Comparison of ENCODE assay signal across 8 cellular contexts in the genomic region with DNA sequence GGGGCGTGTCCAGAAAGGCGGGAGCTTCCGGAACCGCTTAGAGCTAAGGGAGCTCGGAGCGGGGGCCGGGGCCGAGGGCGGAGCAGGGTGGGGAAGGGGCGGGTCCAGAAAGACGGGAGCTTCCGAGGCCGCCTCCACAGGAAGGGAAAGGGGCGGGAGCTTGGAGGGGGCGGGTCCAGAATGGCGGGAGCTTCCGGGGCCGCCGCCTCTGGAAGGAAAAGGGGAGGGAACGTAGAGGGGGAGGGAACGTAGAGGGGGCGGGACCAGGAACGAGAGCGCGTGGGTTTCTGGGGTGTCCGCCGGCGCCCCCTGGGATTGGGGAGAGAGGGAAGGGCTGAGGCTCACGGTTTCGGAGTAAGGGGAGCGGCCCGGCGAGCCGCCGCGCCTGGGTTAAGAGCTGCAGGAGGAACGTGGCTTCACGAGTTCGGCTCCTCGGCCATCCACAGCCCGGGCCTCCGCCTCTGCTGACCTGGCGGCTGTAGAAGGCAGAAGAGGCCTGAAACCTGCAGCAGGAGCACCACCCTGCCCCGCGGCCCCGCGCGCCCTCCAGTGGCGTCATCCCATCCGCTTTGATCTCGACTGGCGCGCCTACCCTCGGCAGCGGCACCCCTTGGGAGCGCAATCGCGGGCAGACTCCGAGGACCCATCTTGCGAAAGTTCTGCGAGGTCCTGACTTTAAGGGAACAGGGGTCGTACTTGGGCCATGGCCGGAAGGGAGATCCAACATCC. TPM values are rescaled to one million over a fixed set of nuclear protein-coding genes. Genes with fewer than 3 reads are reported as not detected.
A peak's percentile ranks its signal among the peaks of the same experiment; 100 is the strongest.
DNase-seq lines count a peak whose midpoint lies in the region; ATAC-seq, FAIRE-seq and TF ChIP-seq lines count a peak whose summit lies in the region.

No MANE protein-coding gene starts in this region.

- peak overlapping the region; percentile 92 for H3K27ac ChIP-seq in upper lobe of right lung

- peaks cover 11% of the 10 kb centered on the region for H3K4me1 ChIP-seq in upper lobe of right lung

- H3K27me3 ChIP-seq in upper lobe of right lung = no peaks in the 10 kb centered on the region

- ATAC-seq in HG02798 (IDR thresholded peaks at IDR 0.05; ENCODE audit: poor library complexity, unreplicated experiment) (peak; percentile 77), left cardiac atrium (peak; percentile 97 to 98), upper lobe of right lung (peak; percentile 97)

- no peaks in the 10 kb centered on the region for H3K9me3 ChIP-seq in upper lobe of right lung

- FAIRE-seq in GM12891 (lab: Jason Lieb, UNC) = peak; percentile 80

- intact Hi-C loops in left cardiac atrium (cut with DNase I) (loop anchor here in 1 of 2 donors (2.0 to 5.0 kb wide), 4 partner anchors 39 to 466 kb away; a partner anchor contains a TSS), posterior vena cava (cut with DNase I) (loop anchor here in 1 of 2 donors (5.0 kb wide), 1 partner anchor 291 kb away; a partner anchor contains a TSS), upper lobe of right lung (cut with DNase I) (no loop called here)

- TF ChIP-seq CTCF in upper lobe of right lung (IDR thresholded peaks at IDR 0.05) = peak; percentile 68

- H3K4me3 ChIP-seq in upper lobe of right lung = peak overlapping the region; percentile 84

- peak; percentile 85 for TF ChIP-seq POLR2A in GM12891 (IDR thresholded peaks at IDR 0.05; ENCODE audit: low read depth, low read length)

- H3K36me3 ChIP-seq in upper lobe of right lung = no peaks in the 10 kb centered on the region

- DNase-seq in GM12891 (ENCODE audit: insufficient read length, low spot score) = peak; percentile 83
- peak; percentile 98 for DNase-seq in NCI-H1436 (lab: John Stamatoyannopoulos, UW)
- DNase-seq in SW480 (ENCODE audit: low spot score) = peak; percentile 95
- peak; percentile 96 for DNase-seq in amniotic epithelial cell (ENCODE audit: low read depth)
- peak; percentile 99 for DNase-seq in left cardiac atrium
- peak; percentile 100 for DNase-seq in posterior vena cava (ENCODE audit: low spot score)
- DNase-seq in upper lobe of right lung = peak; percentile 100

TF ChIP-seq in GM12891, 5 proteins besides CTCF, POLR2A, EP300 and RAD21:
- TF ChIP-seq POU2F2 (IDR thresholded peaks at IDR 0.05; ENCODE audit: low read depth, low read length) (peak; percentile 55), PAX5 (IDR thresholded peaks at IDR 0.05; ENCODE audit: insufficient read depth, low read length, severe bottlenecking) (no peak), SPI1 (IDR thresholded peaks at IDR 0.05; ENCODE audit: low read depth, low read length) (no peak), POLR2AphosphoS5 (IDR thresholded peaks at IDR 0.05; ENCODE audit: low read depth, low read length) (peak; percentile 84), TAF1 (IDR thresholded peaks at IDR 0.05; ENCODE audit: low read depth, low read length) (peak; percentile 80; the same call in 1 of the 2 replicates)

RNA-seq across cellular contexts. Expression of a gene that starts 22.9 kb away (rescaled TPM):
- polyA plus RNA-seq in GM12891 (2012; ENCODE audit: low read depth, missing spikeins) = 8.5 TPM
- total RNA-seq in left cardiac atrium = under 1 TPM; 0.27 to 0.50 TPM
- total RNA-seq in posterior vena cava = under 1 TPM; 0.38 to 0.83 TPM
- total RNA-seq in upper lobe of right lung = not detected

RNA-seq across cellular contexts. Expression of a gene that starts 36.2 kb away (rescaled TPM):
- 15.6 TPM for polyA plus RNA-seq in GM12891 (2012; ENCODE audit: low read depth, missing spikeins)
- total RNA-seq in left cardiac atrium = 1 to 10 TPM; 5.4 to 6.6 TPM
- total RNA-seq in posterior vena cava = 1 to 10 TPM; 5.8 to 7.0 TPM
- 8.2 TPM for total RNA-seq in upper lobe of right lung

RNA-seq across cellular contexts. Expression of a gene that starts 36.5 kb away (rescaled TPM):
- 20.9 TPM for polyA plus RNA-seq in GM12891 (2012; ENCODE audit: low read depth, missing spikeins)
- 10 to 100 TPM in 1 of 2 donors, 1 to 10 TPM in 1; 9.1 to 11.0 TPM for total RNA-seq in left cardiac atrium
- total RNA-seq in posterior vena cava = 10 to 100 TPM; 15.1 to 15.7 TPM
- total RNA-seq in upper lobe of right lung = 20.3 TPM

Comparison
In these comparisons a context has a peak if more than half of its experiments do, and no peak if none do; other contexts are left out.
1. Peak in every context shown above with its lines: DNase-seq, ATAC-seq, H3K4me3 ChIP-seq and H3K27ac ChIP-seq.